Comparison of ENCODE assay signal across 8 cellular contexts in genomic region chr1:212630159-212630900, GRCh38. TPM values are rescaled to one million over a fixed set of nuclear protein-coding genes. Genes with fewer than 3 reads are reported as not detected.
DNase-seq lines count a peak whose midpoint lies in the region; ATAC-seq and TF ChIP-seq lines count a peak whose summit lies in the region.

No MANE protein-coding gene starts in this region.

- H3K27ac Mint-ChIP-seq in activated naive CD4-positive, alpha-beta T cell treated with anti-CD3 and anti-CD28 coated beads, Interleukin-2, amount 10 ng/mL, durations not matched to agents 7 days and 5 days, result no peak overlapping the region

- intact Hi-C loops in heart right ventricle (cut with DNase I), result loop anchor here in 6 of 10 donors (1.0 to 5.0 kb wide), 3 partner anchors 153 to 154 kb away; no protein-coding TSS in a partner anchor

- no peaks in the 10 kb centered on the region for H3K36me3 ChIP-seq in SJSA1
- H3K36me3 ChIP-seq in heart right ventricle, result no peaks in the 10 kb centered on the region

- H3K9me3 ChIP-seq in SJSA1 (replicated peaks) (peaks cover 3% of the 10 kb centered on the region; the same call in 1 of the 2 replicates), heart right ventricle (peaks cover 0 to 11% (median 0%) of the 10 kb centered on the region in 11 donors)

- peaks cover 4% of the 10 kb centered on the region for H3K9me3 Mint-ChIP-seq in activated naive CD4-positive, alpha-beta T cell treated with anti-CD3 and anti-CD28 coated beads, Interleukin-2, amount 10 ng/mL, durations not matched to agents 7 days and 5 days

- H3K4me3 Mint-ChIP-seq in activated naive CD4-positive, alpha-beta T cell treated with anti-CD3 and anti-CD28 coated beads, Interleukin-2, amount 10 ng/mL, durations not matched to agents 7 days and 5 days, result no peak overlapping the region

- H3K27me3 Mint-ChIP-seq in activated naive CD4-positive, alpha-beta T cell treated with anti-CD3 and anti-CD28 coated beads, Interleukin-2, amount 10 ng/mL, durations not matched to agents 7 days and 5 days, result peaks cover 30% of the 10 kb centered on the region

- peaks cover 31% of the 10 kb centered on the region for H3K4me1 ChIP-seq in SJSA1 (replicated peaks)
- peaks cover 0 to 20% (median 10%) of the 10 kb centered on the region in 9 donors for H3K4me1 ChIP-seq in heart right ventricle

- peak; percentile 53 for DNase-seq in EL
- peak; percentile 67 for DNase-seq in HPDE6-E6E7 (ENCODE audit: extremely low spot score)
- DNase-seq in SJSA1 (ENCODE audit: low read depth in 1 of 2, low spot score in 2 of 2), result peak; percentile 58 to 59
- DNase-seq in activated naive CD4-positive, alpha-beta T cell treated with anti-CD3 and anti-CD28 coated beads, Interleukin-2, amount 10 ng/mL, durations not matched to agents 7 days and 5 days, result peak; percentile 70
- peak; percentile 56 to 60 for DNase-seq in heart right ventricle
- no peak for DNase-seq in retinal pigment epithelial cell (ENCODE audit: low read depth)
- no peak for DNase-seq in DMS79 treated with DMSO at 0.1 percent for 48 hours (lab: John Stamatoyannopoulos, UW)

- 60 to 64% methylated on average over 15 to 16 of the region's 16 CpGs for WGBS in heart right ventricle, 2 donors

- peak; percentile 93 for ATAC-seq in GM21447 (IDR thresholded peaks at IDR 0.05; ENCODE audit: unreplicated experiment)
- ATAC-seq in heart right ventricle, result peak; percentile 85 to 93 (median 90)

- CTCF ChIA-PET in activated naive CD4-positive, alpha-beta T cell treated with anti-CD3 and anti-CD28 coated beads, Interleukin-2, amount 10 ng/mL, durations not matched to agents 7 days and 5 days (lab: Charles Lee), result interaction anchor here (0.6 to 2.1 kb wide), 11 partner anchors 9 to 356 kb away, joined by 3 to 9 read pairs (median 4); partner anchors contain the start of gene ATF3

- H3K27ac ChIP-seq in SJSA1 (no peak overlapping the region), heart right ventricle (no peak overlapping the region)

- no peak overlapping the region for H3K4me3 ChIP-seq in SJSA1
- H3K4me3 ChIP-seq in heart right ventricle, result no peak overlapping the region
- no peak overlapping the region for H3K4me3 ChIP-seq in retinal pigment epithelial cell (ENCODE audit: low read length)

- peaks cover 1% of the 10 kb centered on the region for H3K36me3 Mint-ChIP-seq in activated naive CD4-positive, alpha-beta T cell treated with anti-CD3 and anti-CD28 coated beads, Interleukin-2, amount 10 ng/mL, durations not matched to agents 7 days and 5 days

- H3K4me1 Mint-ChIP-seq in activated naive CD4-positive, alpha-beta T cell treated with anti-CD3 and anti-CD28 coated beads, Interleukin-2, amount 10 ng/mL, durations not matched to agents 7 days and 5 days, result peaks cover 11% of the 10 kb centered on the region

- TF ChIP-seq CTCF in heart right ventricle (IDR thresholded peaks at IDR 0.05) (peak; percentile 76 to 94 (median 85)), retinal pigment epithelial cell (conservative IDR thresholded peaks at IDR 0.05; ENCODE audit: low read depth, low read length) (peak; percentile 94)

- H3K27me3 ChIP-seq in SJSA1 (replicated peaks), result no peaks in the 10 kb centered on the region
- H3K27me3 ChIP-seq in heart right ventricle, result no peaks in the 10 kb centered on the region

RNA-seq across cellular contexts. Expression of gene ATF3, which starts 21.8 kb away (rescaled TPM):
- total RNA-seq in SJSA1 (2014; rRNA removed; shearing (Covaris generic)), result 10.1 and 14.9 TPM in 2 replicates
- 100 to 1,000 TPM in 1 of 10 donors, 10 to 100 TPM in 8, 1 to 10 TPM in 1; 8.4 to 684 (median 25.9) TPM for total RNA-seq in heart right ventricle
- polyA plus RNA-seq in heart right ventricle, result 10 to 100 TPM; 16.9 to 40.0 TPM

Comparison
In these comparisons a context has a peak if more than half of its experiments do, and no peak if none do; other contexts are left out.
1. DNase-seq: peak in EL (single experiment), HPDE6-E6E7 (single experiment), SJSA1 (2 of 2), activated naive CD4-positive, alpha-beta T cell treated with anti-CD3 and anti-CD28 coated beads, Interleukin-2, amount 10 ng/mL, durations not matched to agents 7 days and 5 days (single experiment) and heart right ventricle (2 of 2); none in retinal pigment epithelial cell (single experiment) and DMS79 treated with DMSO at 0.1 percent for 48 hours (single experiment).